ENCODE assay signal across 2 cellular contexts in the genomic region with DNA sequence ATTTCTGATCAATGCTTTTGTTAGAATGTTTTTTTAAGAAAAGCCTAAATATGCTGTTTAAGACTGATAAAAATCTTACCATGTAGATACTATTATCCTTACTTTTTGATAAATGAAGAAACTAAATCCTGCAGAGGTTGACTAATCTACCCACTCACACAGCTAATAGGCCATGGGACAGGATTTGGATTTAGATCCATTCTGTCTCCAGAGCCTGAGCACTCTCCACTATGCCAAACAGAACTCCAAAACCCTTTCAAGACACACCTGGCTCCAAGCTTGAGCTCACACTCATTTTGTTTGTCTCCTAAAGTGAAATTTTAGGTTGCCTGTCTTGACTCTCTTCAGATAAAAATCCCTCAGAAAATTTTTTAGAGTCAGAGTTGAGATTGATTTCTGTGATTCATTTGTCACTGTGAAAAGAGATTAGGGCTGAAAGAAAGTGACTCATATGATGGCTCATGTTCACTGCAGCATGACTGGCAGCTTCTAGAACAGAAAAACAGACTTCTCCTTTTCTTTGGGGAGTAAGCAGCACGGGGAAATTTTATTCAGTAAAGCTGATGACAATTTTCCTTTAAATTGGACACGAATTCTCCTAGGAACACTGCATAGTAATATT.
TF ChIP-seq lines count a peak whose summit lies in the region.

No MANE protein-coding gene starts in this region.

TF ChIP-seq in GM23338, 12 proteins besides CTCF, POLR2A, EP300 and RAD21 (continued from another document and continues in another):
- TF ChIP-seq, protein P1, sequence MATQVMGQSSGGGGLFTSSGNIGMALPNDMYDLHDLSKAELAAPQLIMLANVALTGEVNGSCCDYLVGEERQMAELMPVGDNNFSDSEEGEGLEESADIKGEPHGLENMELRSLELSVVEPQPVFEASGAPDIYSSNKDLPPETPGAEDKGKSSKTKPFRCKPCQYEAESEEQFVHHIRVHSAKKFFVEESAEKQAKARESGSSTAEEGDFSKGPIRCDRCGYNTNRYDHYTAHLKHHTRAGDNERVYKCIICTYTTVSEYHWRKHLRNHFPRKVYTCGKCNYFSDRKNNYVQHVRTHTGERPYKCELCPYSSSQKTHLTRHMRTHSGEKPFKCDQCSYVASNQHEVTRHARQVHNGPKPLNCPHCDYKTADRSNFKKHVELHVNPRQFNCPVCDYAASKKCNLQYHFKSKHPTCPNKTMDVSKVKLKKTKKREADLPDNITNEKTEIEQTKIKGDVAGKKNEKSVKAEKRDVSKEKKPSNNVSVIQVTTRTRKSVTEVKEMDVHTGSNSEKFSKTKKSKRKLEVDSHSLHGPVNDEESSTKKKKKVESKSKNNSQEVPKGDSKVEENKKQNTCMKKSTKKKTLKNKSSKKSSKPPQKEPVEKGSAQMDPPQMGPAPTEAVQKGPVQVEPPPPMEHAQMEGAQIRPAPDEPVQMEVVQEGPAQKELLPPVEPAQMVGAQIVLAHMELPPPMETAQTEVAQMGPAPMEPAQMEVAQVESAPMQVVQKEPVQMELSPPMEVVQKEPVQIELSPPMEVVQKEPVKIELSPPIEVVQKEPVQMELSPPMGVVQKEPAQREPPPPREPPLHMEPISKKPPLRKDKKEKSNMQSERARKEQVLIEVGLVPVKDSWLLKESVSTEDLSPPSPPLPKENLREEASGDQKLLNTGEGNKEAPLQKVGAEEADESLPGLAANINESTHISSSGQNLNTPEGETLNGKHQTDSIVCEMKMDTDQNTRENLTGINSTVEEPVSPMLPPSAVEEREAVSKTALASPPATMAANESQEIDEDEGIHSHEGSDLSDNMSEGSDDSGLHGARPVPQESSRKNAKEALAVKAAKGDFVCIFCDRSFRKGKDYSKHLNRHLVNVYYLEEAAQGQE (IDR thresholded peaks at IDR 0.05; ENCODE audit: unreplicated experiment), result no peak
- TF ChIP-seq, protein P2, sequence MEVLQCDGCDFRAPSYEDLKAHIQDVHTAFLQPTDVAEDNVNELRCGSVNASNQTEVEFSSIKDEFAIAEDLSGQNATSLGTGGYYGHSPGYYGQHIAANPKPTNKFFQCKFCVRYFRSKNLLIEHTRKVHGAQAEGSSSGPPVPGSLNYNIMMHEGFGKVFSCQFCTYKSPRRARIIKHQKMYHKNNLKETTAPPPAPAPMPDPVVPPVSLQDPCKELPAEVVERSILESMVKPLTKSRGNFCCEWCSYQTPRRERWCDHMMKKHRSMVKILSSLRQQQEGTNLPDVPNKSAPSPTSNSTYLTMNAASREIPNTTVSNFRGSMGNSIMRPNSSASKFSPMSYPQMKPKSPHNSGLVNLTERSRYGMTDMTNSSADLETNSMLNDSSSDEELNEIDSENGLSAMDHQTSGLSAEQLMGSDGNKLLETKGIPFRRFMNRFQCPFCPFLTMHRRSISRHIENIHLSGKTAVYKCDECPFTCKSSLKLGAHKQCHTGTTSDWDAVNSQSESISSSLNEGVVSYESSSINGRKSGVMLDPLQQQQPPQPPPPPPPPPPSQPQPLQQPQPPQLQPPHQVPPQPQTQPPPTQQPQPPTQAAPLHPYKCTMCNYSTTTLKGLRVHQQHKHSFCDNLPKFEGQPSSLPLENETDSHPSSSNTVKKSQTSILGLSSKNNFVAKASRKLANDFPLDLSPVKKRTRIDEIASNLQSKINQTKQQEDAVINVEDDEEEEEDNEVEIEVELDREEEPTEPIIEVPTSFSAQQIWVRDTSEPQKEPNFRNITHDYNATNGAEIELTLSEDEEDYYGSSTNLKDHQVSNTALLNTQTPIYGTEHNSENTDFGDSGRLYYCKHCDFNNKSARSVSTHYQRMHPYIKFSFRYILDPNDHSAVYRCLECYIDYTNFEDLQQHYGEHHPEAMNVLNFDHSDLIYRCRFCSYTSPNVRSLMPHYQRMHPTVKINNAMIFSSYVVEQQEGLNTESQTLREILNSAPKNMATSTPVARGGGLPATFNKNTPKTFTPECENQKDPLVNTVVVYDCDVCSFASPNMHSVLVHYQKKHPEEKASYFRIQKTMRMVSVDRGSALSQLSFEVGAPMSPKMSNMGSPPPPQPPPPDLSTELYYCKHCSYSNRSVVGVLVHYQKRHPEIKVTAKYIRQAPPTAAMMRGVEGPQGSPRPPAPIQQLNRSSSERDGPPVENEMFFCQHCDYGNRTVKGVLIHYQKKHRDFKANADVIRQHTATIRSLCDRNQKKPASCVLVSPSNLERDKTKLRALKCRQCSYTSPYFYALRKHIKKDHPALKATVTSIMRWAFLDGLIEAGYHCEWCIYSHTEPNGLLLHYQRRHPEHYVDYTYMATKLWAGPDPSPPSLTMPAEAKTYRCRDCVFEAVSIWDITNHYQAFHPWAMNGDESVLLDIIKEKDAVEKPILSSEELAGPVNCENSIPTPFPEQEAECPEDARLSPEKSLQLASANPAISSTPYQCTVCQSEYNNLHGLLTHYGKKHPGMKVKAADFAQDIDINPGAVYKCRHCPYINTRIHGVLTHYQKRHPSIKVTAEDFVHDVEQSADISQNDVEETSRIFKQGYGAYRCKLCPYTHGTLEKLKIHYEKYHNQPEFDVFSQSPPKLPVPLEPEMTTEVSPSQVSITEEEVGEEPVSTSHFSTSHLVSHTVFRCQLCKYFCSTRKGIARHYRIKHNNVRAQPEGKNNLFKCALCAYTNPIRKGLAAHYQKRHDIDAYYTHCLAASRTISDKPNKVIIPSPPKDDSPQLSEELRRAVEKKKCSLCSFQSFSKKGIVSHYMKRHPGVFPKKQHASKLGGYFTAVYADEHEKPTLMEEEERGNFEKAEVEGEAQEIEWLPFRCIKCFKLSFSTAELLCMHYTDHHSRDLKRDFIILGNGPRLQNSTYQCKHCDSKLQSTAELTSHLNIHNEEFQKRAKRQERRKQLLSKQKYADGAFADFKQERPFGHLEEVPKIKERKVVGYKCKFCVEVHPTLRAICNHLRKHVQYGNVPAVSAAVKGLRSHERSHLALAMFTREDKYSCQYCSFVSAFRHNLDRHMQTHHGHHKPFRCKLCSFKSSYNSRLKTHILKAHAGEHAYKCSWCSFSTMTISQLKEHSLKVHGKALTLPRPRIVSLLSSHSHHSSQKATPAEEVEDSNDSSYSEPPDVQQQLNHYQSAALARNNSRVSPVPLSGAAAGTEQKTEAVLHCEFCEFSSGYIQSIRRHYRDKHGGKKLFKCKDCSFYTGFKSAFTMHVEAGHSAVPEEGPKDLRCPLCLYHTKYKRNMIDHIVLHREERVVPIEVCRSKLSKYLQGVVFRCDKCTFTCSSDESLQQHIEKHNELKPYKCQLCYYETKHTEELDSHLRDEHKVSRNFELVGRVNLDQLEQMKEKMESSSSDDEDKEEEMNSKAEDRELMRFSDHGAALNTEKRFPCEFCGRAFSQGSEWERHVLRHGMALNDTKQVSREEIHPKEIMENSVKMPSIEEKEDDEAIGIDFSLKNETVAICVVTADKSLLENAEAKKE (CRISPR knock-in tag; IDR thresholded peaks at IDR 0.05), result no peak
- TF ChIP-seq EZH2 (IDR thresholded peaks at IDR 0.05; ENCODE audit: low read depth, unreplicated experiment), result no peak
- no peak for TF ChIP-seq CREB1 (CRISPR knock-in tag; IDR thresholded peaks at IDR 0.05; ENCODE audit: low read depth)
- no peak for TF ChIP-seq EZH2phosphoT487 (IDR thresholded peaks at IDR 0.05; ENCODE audit: unreplicated experiment)
- no peak for TF ChIP-seq JUNB (IDR thresholded peaks at IDR 0.05; ENCODE audit: unreplicated experiment)
- no peak for TF ChIP-seq ZNF114 (CRISPR knock-in tag; IDR thresholded peaks at IDR 0.05)
- TF ChIP-seq, protein P3, sequence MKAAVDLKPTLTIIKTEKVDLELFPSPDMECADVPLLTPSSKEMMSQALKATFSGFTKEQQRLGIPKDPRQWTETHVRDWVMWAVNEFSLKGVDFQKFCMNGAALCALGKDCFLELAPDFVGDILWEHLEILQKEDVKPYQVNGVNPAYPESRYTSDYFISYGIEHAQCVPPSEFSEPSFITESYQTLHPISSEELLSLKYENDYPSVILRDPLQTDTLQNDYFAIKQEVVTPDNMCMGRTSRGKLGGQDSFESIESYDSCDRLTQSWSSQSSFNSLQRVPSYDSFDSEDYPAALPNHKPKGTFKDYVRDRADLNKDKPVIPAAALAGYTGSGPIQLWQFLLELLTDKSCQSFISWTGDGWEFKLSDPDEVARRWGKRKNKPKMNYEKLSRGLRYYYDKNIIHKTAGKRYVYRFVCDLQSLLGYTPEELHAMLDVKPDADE (IDR thresholded peaks at IDR 0.05), result no peak
- TF ChIP-seq STAT1 (IDR thresholded peaks at IDR 0.05; ENCODE audit: unreplicated experiment), result no peak

TF ChIP-seq in endothelial cell of umbilical vein, 7 proteins besides CTCF, POLR2A, EP300 and RAD21 (continued from another document):
- TF ChIP-seq, protein P4, sequence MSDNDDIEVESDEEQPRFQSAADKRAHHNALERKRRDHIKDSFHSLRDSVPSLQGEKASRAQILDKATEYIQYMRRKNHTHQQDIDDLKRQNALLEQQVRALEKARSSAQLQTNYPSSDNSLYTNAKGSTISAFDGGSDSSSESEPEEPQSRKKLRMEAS (IDR thresholded peaks at IDR 0.05; ENCODE audit: insufficient read depth, insufficient read length), result no peak
- TF ChIP-seq FOS (IDR thresholded peaks at IDR 0.05; ENCODE audit: borderline replicate concordance, insufficient read depth, low read length), result peak; percentile 96
- no peak for TF ChIP-seq EZH2 (IDR thresholded peaks at IDR 0.05; ENCODE audit: borderline replicate concordance, low read depth, low read length, severe bottlenecking)
- peak; percentile 78 for TF ChIP-seq JUN (IDR thresholded peaks at IDR 0.05; ENCODE audit: borderline replicate concordance, insufficient read depth, insufficient read length, low read depth)
- TF ChIP-seq POLR2AphosphoS5 (IDR thresholded peaks at IDR 0.05; ENCODE audit: insufficient read depth, low read depth, low read length), result no peak
- peak; percentile 82 for TF ChIP-seq GATA2 (IDR thresholded peaks at IDR 0.05; ENCODE audit: insufficient read depth, insufficient read length, low read depth, low read length)
